In the genomic region with DNA sequence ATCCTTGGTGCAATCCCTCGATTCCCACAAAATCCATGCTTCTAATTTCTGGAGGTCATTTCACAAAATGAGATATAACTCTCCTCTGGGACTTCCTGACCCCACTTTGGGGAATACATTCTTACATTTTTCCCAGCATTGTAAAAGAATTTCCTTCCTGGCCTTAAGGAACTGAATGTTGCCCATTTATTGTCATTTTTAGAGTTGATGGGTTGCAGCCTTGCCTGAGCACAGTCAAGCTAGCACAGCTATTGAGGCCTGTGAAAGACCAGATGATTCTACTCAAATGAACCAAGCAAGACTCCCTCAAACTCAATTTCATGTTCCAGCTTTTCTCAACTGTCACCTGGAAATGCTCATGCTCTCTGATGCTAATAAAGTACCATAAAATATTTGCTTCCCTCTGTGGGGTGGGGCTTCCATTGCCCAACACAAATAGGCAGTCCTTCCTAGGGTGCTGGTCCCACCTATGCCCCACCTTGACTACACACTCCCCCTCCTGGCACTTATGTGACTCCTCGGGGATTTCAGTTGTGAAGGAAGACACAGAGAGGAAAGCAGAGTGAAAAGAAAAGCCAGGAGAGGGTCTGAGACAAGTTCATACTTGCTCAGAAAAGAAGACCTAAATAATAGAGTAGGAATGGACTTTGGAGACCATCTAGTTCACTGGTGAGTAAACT, we compare ENCODE assay signal across 3 cellular contexts.
A peak's percentile ranks its signal among the peaks of the same experiment; 100 is the strongest.
TF ChIP-seq lines count a peak whose summit lies in the region.

No MANE protein-coding gene starts in this region.

TF ChIP-seq in liver, 16 proteins besides CTCF, POLR2A, EP300 and RAD21:
- TF ChIP-seq NR2F2 (IDR thresholded peaks at IDR 0.05) (peak; percentile 44), RXRA (IDR thresholded peaks at IDR 0.05) (no peak)
- TF ChIP-seq, protein P1, sequence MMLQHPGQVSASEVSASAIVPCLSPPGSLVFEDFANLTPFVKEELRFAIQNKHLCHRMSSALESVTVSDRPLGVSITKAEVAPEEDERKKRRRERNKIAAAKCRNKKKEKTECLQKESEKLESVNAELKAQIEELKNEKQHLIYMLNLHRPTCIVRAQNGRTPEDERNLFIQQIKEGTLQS (IDR thresholded peaks at IDR 0.05), result no peak
- TF ChIP-seq, protein P2, sequence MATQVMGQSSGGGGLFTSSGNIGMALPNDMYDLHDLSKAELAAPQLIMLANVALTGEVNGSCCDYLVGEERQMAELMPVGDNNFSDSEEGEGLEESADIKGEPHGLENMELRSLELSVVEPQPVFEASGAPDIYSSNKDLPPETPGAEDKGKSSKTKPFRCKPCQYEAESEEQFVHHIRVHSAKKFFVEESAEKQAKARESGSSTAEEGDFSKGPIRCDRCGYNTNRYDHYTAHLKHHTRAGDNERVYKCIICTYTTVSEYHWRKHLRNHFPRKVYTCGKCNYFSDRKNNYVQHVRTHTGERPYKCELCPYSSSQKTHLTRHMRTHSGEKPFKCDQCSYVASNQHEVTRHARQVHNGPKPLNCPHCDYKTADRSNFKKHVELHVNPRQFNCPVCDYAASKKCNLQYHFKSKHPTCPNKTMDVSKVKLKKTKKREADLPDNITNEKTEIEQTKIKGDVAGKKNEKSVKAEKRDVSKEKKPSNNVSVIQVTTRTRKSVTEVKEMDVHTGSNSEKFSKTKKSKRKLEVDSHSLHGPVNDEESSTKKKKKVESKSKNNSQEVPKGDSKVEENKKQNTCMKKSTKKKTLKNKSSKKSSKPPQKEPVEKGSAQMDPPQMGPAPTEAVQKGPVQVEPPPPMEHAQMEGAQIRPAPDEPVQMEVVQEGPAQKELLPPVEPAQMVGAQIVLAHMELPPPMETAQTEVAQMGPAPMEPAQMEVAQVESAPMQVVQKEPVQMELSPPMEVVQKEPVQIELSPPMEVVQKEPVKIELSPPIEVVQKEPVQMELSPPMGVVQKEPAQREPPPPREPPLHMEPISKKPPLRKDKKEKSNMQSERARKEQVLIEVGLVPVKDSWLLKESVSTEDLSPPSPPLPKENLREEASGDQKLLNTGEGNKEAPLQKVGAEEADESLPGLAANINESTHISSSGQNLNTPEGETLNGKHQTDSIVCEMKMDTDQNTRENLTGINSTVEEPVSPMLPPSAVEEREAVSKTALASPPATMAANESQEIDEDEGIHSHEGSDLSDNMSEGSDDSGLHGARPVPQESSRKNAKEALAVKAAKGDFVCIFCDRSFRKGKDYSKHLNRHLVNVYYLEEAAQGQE (IDR thresholded peaks at IDR 0.05), result no peak

TF ChIP-seq in HepG2, 621 proteins besides CTCF, POLR2A, EP300 and RAD21:
- TF ChIP-seq REPIN1 (CRISPR knock-in tag; IDR thresholded peaks at IDR 0.05; ENCODE audit: borderline replicate concordance, low read depth), result no peak
- TF ChIP-seq ZBTB20 (CRISPR knock-in tag; IDR thresholded peaks at IDR 0.05; ENCODE audit: borderline replicate concordance, low read depth), result no peak
- TF ChIP-seq, protein P3, sequence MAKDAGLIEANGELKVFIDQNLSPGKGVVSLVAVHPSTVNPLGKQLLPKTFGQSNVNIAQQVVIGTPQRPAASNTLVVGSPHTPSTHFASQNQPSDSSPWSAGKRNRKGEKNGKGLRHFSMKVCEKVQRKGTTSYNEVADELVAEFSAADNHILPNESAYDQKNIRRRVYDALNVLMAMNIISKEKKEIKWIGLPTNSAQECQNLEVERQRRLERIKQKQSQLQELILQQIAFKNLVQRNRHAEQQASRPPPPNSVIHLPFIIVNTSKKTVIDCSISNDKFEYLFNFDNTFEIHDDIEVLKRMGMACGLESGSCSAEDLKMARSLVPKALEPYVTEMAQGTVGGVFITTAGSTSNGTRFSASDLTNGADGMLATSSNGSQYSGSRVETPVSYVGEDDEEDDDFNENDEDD (CRISPR knock-in tag; IDR thresholded peaks at IDR 0.05; ENCODE audit: borderline replicate concordance), result no peak
- TF ChIP-seq MYC (CRISPR knock-in tag; IDR thresholded peaks at IDR 0.05; ENCODE audit: borderline replicate concordance), result no peak
- TF ChIP-seq, protein P4, sequence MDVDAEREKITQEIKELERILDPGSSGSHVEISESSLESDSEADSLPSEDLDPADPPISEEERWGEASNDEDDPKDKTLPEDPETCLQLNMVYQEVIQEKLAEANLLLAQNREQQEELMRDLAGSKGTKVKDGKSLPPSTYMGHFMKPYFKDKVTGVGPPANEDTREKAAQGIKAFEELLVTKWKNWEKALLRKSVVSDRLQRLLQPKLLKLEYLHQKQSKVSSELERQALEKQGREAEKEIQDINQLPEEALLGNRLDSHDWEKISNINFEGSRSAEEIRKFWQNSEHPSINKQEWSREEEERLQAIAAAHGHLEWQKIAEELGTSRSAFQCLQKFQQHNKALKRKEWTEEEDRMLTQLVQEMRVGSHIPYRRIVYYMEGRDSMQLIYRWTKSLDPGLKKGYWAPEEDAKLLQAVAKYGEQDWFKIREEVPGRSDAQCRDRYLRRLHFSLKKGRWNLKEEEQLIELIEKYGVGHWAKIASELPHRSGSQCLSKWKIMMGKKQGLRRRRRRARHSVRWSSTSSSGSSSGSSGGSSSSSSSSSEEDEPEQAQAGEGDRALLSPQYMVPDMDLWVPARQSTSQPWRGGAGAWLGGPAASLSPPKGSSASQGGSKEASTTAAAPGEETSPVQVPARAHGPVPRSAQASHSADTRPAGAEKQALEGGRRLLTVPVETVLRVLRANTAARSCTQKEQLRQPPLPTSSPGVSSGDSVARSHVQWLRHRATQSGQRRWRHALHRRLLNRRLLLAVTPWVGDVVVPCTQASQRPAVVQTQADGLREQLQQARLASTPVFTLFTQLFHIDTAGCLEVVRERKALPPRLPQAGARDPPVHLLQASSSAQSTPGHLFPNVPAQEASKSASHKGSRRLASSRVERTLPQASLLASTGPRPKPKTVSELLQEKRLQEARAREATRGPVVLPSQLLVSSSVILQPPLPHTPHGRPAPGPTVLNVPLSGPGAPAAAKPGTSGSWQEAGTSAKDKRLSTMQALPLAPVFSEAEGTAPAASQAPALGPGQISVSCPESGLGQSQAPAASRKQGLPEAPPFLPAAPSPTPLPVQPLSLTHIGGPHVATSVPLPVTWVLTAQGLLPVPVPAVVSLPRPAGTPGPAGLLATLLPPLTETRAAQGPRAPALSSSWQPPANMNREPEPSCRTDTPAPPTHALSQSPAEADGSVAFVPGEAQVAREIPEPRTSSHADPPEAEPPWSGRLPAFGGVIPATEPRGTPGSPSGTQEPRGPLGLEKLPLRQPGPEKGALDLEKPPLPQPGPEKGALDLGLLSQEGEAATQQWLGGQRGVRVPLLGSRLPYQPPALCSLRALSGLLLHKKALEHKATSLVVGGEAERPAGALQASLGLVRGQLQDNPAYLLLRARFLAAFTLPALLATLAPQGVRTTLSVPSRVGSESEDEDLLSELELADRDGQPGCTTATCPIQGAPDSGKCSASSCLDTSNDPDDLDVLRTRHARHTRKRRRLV (CRISPR knock-in tag; IDR thresholded peaks at IDR 0.05), result no peak
- TF ChIP-seq, protein P5, sequence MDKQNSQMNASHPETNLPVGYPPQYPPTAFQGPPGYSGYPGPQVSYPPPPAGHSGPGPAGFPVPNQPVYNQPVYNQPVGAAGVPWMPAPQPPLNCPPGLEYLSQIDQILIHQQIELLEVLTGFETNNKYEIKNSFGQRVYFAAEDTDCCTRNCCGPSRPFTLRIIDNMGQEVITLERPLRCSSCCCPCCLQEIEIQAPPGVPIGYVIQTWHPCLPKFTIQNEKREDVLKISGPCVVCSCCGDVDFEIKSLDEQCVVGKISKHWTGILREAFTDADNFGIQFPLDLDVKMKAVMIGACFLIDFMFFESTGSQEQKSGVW (CRISPR knock-in tag; IDR thresholded peaks at IDR 0.05; ENCODE audit: borderline replicate concordance), result no peak
- no peak for TF ChIP-seq ZNF468 (CRISPR knock-in tag; IDR thresholded peaks at IDR 0.05)
- TF ChIP-seq, protein P6, sequence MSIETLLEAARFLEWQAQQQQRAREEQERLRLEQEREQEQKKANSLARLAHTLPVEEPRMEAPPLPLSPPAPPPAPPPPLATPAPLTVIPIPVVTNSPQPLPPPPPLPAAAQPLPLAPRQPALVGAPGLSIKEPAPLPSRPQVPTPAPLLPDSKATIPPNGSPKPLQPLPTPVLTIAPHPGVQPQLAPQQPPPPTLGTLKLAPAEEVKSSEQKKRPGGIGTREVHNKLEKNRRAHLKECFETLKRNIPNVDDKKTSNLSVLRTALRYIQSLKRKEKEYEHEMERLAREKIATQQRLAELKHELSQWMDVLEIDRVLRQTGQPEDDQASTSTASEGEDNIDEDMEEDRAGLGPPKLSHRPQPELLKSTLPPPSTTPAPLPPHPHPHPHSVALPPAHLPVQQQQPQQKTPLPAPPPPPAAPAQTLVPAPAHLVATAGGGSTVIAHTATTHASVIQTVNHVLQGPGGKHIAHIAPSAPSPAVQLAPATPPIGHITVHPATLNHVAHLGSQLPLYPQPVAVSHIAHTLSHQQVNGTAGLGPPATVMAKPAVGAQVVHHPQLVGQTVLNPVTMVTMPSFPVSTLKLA (IDR thresholded peaks at IDR 0.05), result no peak
- no peak for TF ChIP-seq ZNF720 (CRISPR knock-in tag; IDR thresholded peaks at IDR 0.05)

TF ChIP-seq in GM12891, 5 proteins besides CTCF, POLR2A, EP300 and RAD21:
- TF ChIP-seq TAF1 (IDR thresholded peaks at IDR 0.05; ENCODE audit: low read depth, low read length) (no peak), POLR2AphosphoS5 (IDR thresholded peaks at IDR 0.05; ENCODE audit: low read depth, low read length) (no peak), SPI1 (IDR thresholded peaks at IDR 0.05; ENCODE audit: low read depth, low read length) (no peak), POU2F2 (IDR thresholded peaks at IDR 0.05; ENCODE audit: low read depth, low read length) (no peak), PAX5 (IDR thresholded peaks at IDR 0.05; ENCODE audit: insufficient read depth, low read length, severe bottlenecking) (no peak)
